11 cellular contexts compared by ENCODE assay signal in the genomic region with DNA sequence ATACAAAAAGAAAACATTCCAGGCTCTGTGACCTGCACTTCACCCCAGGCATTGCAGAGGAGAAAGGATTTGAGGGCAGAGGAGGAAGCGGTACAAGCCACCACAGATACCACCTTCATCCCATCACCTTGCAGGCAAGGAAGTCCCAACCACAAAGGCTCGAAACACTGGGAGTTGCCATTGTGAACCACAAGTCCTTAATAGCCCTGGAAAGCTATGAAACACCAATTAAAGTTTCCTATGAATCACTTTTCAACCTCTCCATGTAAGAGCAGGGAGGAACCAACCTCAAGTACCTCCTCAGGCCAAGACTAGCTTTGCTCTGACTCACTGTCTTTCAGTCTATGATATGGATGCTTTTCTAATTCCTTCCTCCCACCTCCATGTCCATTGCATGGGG. TPM values are rescaled to one million over a fixed set of nuclear protein-coding genes. Genes with fewer than 3 reads are reported as not detected.
DNase-seq lines count a peak whose midpoint lies in the region; ATAC-seq and TF ChIP-seq lines count a peak whose summit lies in the region.
"Had no signal": no experiment of that assay in that cellular context is flagged by ENCODE, and none has a peak within 500 bp of the region (broad histone marks: within the 10 kb centered on the region; RNA-seq: fewer than 3 reads in every experiment).

No MANE protein-coding gene starts in this region.

- no peaks in the 10 kb centered on the region for H3K9me3 Mint-ChIP-seq in activated T-helper 17 cell treated with anti-CD3 and anti-CD28 coated beads, Interleukin-2, amount 50 U/mL, for 72 hours
- no peaks in the 10 kb centered on the region for H3K9me3 Mint-ChIP-seq in CD14-positive monocyte

- TF ChIP-seq CTCF in mucosa of descending colon (IDR thresholded peaks at IDR 0.05) (no peak), CD14-positive monocyte (IDR thresholded peaks at IDR 0.05) (no peak)

- no peak overlapping the region for H3K4me3 ChIP-seq in mucosa of descending colon

- no peaks in the 10 kb centered on the region for H3K27me3 Mint-ChIP-seq in activated T-helper 17 cell treated with anti-CD3 and anti-CD28 coated beads, Interleukin-2, amount 50 U/mL, for 72 hours
- peaks cover 0 to 13% (median 3%) of the 10 kb centered on the region in 3 donors for H3K27me3 Mint-ChIP-seq in CD14-positive monocyte (ENCODE audit: low read depth in 3 of 3)

- ATAC-seq in activated T-helper 17 cell treated with anti-CD3 and anti-CD28 coated beads, Interleukin-2, amount 50 U/mL, for 72 hours (replicated peaks): peak; percentile 90
- ATAC-seq in mucosa of descending colon: peak; percentile 48

- in situ Hi-C loops in KBM-7 (cut with MboI; ENCODE audit: low pct_unique_long_range_greater_than_20kb, low sequenced_read_pairs): no loop called here

- intact Hi-C loops in mucosa of descending colon (cut with DNase I, micrococcal nuclease): no loop called here
- intact Hi-C loops in CD14-positive monocyte (cut with micrococcal nuclease): no loop called here

- DNase-seq in NCI-H2107 (lab: John Stamatoyannopoulos, UW) (peak; percentile 8), NCI-H2107 treated with DMSO at 0.1 percent for 48 hours (lab: John Stamatoyannopoulos, UW; ENCODE audit: unreplicated experiment) (no peak), KBM-7 (peak; percentile 90), mucosa of descending colon (no peak), CD14-positive monocyte (ENCODE audit: low spot score) (no peak), DMS153 treated with DMSO at 0.1 percent for 48 hours (lab: John Stamatoyannopoulos, UW; ENCODE audit: unreplicated experiment) (no peak), HCEC 1CT (no peak)
- DNase-seq: 8988T; activated T-cell treated with anti-CD3 and anti-CD28 coated beads, Interleukin-2, amount 50 U/mL, for 1 hour; NCI-H446 treated with DMSO at 0.1 percent for 48 hours had no signal

- no peaks in the 10 kb centered on the region for H3K36me3 ChIP-seq in mucosa of descending colon (ENCODE audit: low read depth)

- H3K4me1 Mint-ChIP-seq in activated T-helper 17 cell treated with anti-CD3 and anti-CD28 coated beads, Interleukin-2, amount 50 U/mL, for 72 hours: peaks cover 17% of the 10 kb centered on the region
- peaks cover 14% of the 10 kb centered on the region for H3K4me1 Mint-ChIP-seq in CD14-positive monocyte

- H3K4me3 Mint-ChIP-seq in activated T-helper 17 cell treated with anti-CD3 and anti-CD28 coated beads, Interleukin-2, amount 50 U/mL, for 72 hours: no peak overlapping the region
- no peak overlapping the region for H3K4me3 Mint-ChIP-seq in CD14-positive monocyte

- no peaks in the 10 kb centered on the region for H3K4me1 ChIP-seq in mucosa of descending colon (ENCODE audit: low read depth)

- H3K9me3 ChIP-seq in mucosa of descending colon: no peaks in the 10 kb centered on the region

- no peaks in the 10 kb centered on the region for H3K36me3 Mint-ChIP-seq in activated T-helper 17 cell treated with anti-CD3 and anti-CD28 coated beads, Interleukin-2, amount 50 U/mL, for 72 hours (ENCODE audit: low read depth)
- H3K36me3 Mint-ChIP-seq in CD14-positive monocyte: no peaks in the 10 kb centered on the region

- H3K27ac Mint-ChIP-seq in activated T-helper 17 cell treated with anti-CD3 and anti-CD28 coated beads, Interleukin-2, amount 50 U/mL, for 72 hours: no peak overlapping the region
- H3K27ac Mint-ChIP-seq in CD14-positive monocyte: no peak overlapping the region

RNA-seq across cellular contexts. Expression of gene MAP3K9, which starts 27.0 kb away (rescaled TPM):
- 10 to 100 TPM in 1 of 2 donors, 1 to 10 TPM in 1; 6.8 to 10.5 TPM for total RNA-seq in activated T-helper 17 cell treated with anti-CD3 and anti-CD28 coated beads, Interleukin-2, amount 50 U/mL, for 72 hours
- total RNA-seq in mucosa of descending colon: 1 to 10 TPM; 5.7 to 9.3 (median 8.8) TPM
- not detected for polyA plus RNA-seq in CD14-positive monocyte

Comparison
In these comparisons a context has a peak if more than half of its experiments do, and no peak if none do; other contexts are left out.
1. DNase-seq: peak in NCI-H2107 (single experiment) and KBM-7 (single experiment); none in NCI-H2107 treated with DMSO at 0.1 percent for 48 hours (single experiment), mucosa of descending colon (0 of 3), CD14-positive monocyte (single experiment), DMS153 treated with DMSO at 0.1 percent for 48 hours (single experiment) and HCEC 1CT (single experiment).